ENCODE assay signal across 8 cellular contexts in genomic region chr15:85795320-85795668, GRCh38. TPM values are rescaled to one million over a fixed set of nuclear protein-coding genes. Genes with fewer than 3 reads are reported as not detected.
DNase-seq lines count a peak whose midpoint lies in the region; ATAC-seq, FAIRE-seq and TF ChIP-seq lines count a peak whose summit lies in the region.

No MANE protein-coding gene starts in this region.

- H3K27ac ChIP-seq in transverse colon, result peak overlapping the region; percentile 90 to 93 (median 92)

- H3K36me3 Mint-ChIP-seq in activated naive CD4-positive, alpha-beta T cell treated with anti-CD3 and anti-CD28 coated beads for 36 hours (ENCODE audit: low read depth), result peaks cover 3% of the 10 kb centered on the region
- H3K36me3 Mint-ChIP-seq in activated naive CD4-positive, alpha-beta T cell treated with anti-CD3 and anti-CD28 coated beads, Interleukin-2, amount 50 U/mL, for 72 hours, result peaks cover 0 to 9% of the 10 kb centered on the region in 2 donors
- no peaks in the 10 kb centered on the region for H3K36me3 Mint-ChIP-seq in activated CD8-positive, alpha-beta T cell treated with anti-CD3 and anti-CD28 coated beads for 36 hours (ENCODE audit: low read depth)

- CTCF ChIA-PET in activated naive CD4-positive, alpha-beta T cell treated with anti-CD3 and anti-CD28 coated beads for 36 hours (lab: Charles Lee), result interaction anchor here (0.7 to 1.6 kb wide), 3 partner anchors 9 to 204 kb away, joined by 3 to 4 read pairs (median 4); no protein-coding TSS in a partner anchor
- CTCF ChIA-PET in activated CD8-positive, alpha-beta T cell treated with anti-CD3 and anti-CD28 coated beads for 36 hours (lab: Charles Lee), result interaction anchor here (1.3 to 1.9 kb wide), 3 partner anchors 9 to 45 kb away, joined by 3 to 6 read pairs (median 4); no protein-coding TSS in a partner anchor

- intact Hi-C loops in activated naive CD4-positive, alpha-beta T cell treated with anti-CD3 and anti-CD28 coated beads for 36 hours (cut with micrococcal nuclease), result no loop called here
- intact Hi-C loops in activated CD8-positive, alpha-beta T cell treated with anti-CD3 and anti-CD28 coated beads for 36 hours (cut with micrococcal nuclease), result no loop called here
- intact Hi-C loops in transverse colon (cut with DNase I; ENCODE audit: low total_unique reads), result no loop called here

- no peak for TF ChIP-seq EP300 in transverse colon (IDR thresholded peaks at IDR 0.05; ENCODE audit: low read depth)

- no peak for FAIRE-seq in RCC 7860 (lab: Jason Lieb, UNC)

- H3K27ac Mint-ChIP-seq in activated naive CD4-positive, alpha-beta T cell treated with anti-CD3 and anti-CD28 coated beads for 36 hours, result no peak overlapping the region
- peak overlapping the region in 1 of 2 donors; percentile 85 for H3K27ac Mint-ChIP-seq in activated naive CD4-positive, alpha-beta T cell treated with anti-CD3 and anti-CD28 coated beads, Interleukin-2, amount 50 U/mL, for 72 hours
- H3K27ac Mint-ChIP-seq in activated CD8-positive, alpha-beta T cell treated with anti-CD3 and anti-CD28 coated beads for 36 hours, result peak overlapping the region; percentile 18

- no peaks in the 10 kb centered on the region for H3K9me3 ChIP-seq in transverse colon

- in situ Hi-C loops in transverse colon (cut with MboI; ENCODE audit: low pct_ligation_motif_present in 1 of 4, low pct_unique_long_range_greater_than_20kb in 1 of 4, low sequenced_read_pairs in 3 of 4), result no loop called here

- WGBS in transverse colon (ENCODE audit: low coverage in 1 of 2), 2 donors, result 30 to 31% methylated on average over 8 of the region's 8 CpGs

- no peaks in the 10 kb centered on the region for H3K27me3 Mint-ChIP-seq in activated naive CD4-positive, alpha-beta T cell treated with anti-CD3 and anti-CD28 coated beads for 36 hours (ENCODE audit: low read depth)
- peaks cover 1% of the 10 kb centered on the region for H3K27me3 Mint-ChIP-seq in activated CD8-positive, alpha-beta T cell treated with anti-CD3 and anti-CD28 coated beads for 36 hours

- POLR2A ChIA-PET in activated CD8-positive, alpha-beta T cell treated with anti-CD3 and anti-CD28 coated beads for 36 hours (lab: Charles Lee), result interaction anchor here (1.0 to 1.7 kb wide), 2 partner anchors 9 to 55 kb away, joined by 3 to 6 read pairs; no protein-coding TSS in a partner anchor

- ATAC-seq in activated naive CD4-positive, alpha-beta T cell treated with anti-CD3 and anti-CD28 coated beads, Interleukin-2, amount 50 U/mL, for 72 hours, result no peak
- no peak for ATAC-seq in activated CD8-positive, alpha-beta T cell treated with anti-CD3 and anti-CD28 coated beads for 36 hours
- ATAC-seq in left lobe of liver, result no peak
- ATAC-seq in HG03139 (IDR thresholded peaks at IDR 0.05; ENCODE audit: unreplicated experiment), result no peak

- H3K9me3 Mint-ChIP-seq in activated naive CD4-positive, alpha-beta T cell treated with anti-CD3 and anti-CD28 coated beads for 36 hours, result no peaks in the 10 kb centered on the region
- H3K9me3 Mint-ChIP-seq in activated naive CD4-positive, alpha-beta T cell treated with anti-CD3 and anti-CD28 coated beads, Interleukin-2, amount 50 U/mL, for 72 hours, result no peaks in the 10 kb centered on the region
- H3K9me3 Mint-ChIP-seq in activated CD8-positive, alpha-beta T cell treated with anti-CD3 and anti-CD28 coated beads for 36 hours, result no peaks in the 10 kb centered on the region

- no peak for TF ChIP-seq CTCF in activated CD8-positive, alpha-beta T cell treated with anti-CD3 and anti-CD28 coated beads for 36 hours (IDR thresholded peaks at IDR 0.05)
- TF ChIP-seq CTCF in transverse colon (IDR thresholded peaks at IDR 0.05), result no peak

- H3K4me1 Mint-ChIP-seq in activated naive CD4-positive, alpha-beta T cell treated with anti-CD3 and anti-CD28 coated beads for 36 hours (ENCODE audit: low read depth), result peaks cover 33% of the 10 kb centered on the region
- H3K4me1 Mint-ChIP-seq in activated CD8-positive, alpha-beta T cell treated with anti-CD3 and anti-CD28 coated beads for 36 hours (ENCODE audit: low read depth), result peaks cover 22% of the 10 kb centered on the region

- H3K4me1 ChIP-seq in transverse colon, result peaks cover 17 to 27% (median 22%) of the 10 kb centered on the region in 4 donors

- peak overlapping the region; percentile 27 to 94 (median 78) for H3K4me3 ChIP-seq in transverse colon

- DNase-seq in activated naive CD4-positive, alpha-beta T cell treated with anti-CD3 and anti-CD28 coated beads for 36 hours, result no peak
- no peak for DNase-seq in activated naive CD4-positive, alpha-beta T cell treated with anti-CD3 and anti-CD28 coated beads, Interleukin-2, amount 50 U/mL, for 72 hours (ENCODE audit: low spot score in 2 of 2)
- no peak for DNase-seq in activated CD8-positive, alpha-beta T cell treated with anti-CD3 and anti-CD28 coated beads for 36 hours
- peak; percentile 33 for DNase-seq in left lobe of liver (ENCODE audit: low spot score)
- no peak for DNase-seq in transverse colon
- DNase-seq in RCC 7860 (ENCODE audit: low spot score), result no peak
- DNase-seq in NCI-H187 (lab: John Stamatoyannopoulos, UW), result no peak

- H3K36me3 ChIP-seq in transverse colon, result no peaks in the 10 kb centered on the region

- TF ChIP-seq POLR2A in transverse colon (IDR thresholded peaks at IDR 0.05), result no peak

- peak overlapping the region; percentile 80 for H3K4me3 Mint-ChIP-seq in activated naive CD4-positive, alpha-beta T cell treated with anti-CD3 and anti-CD28 coated beads for 36 hours
- peak overlapping the region; percentile 79 for H3K4me3 Mint-ChIP-seq in activated CD8-positive, alpha-beta T cell treated with anti-CD3 and anti-CD28 coated beads for 36 hours

- no peaks in the 10 kb centered on the region for H3K27me3 ChIP-seq in transverse colon

RNA-seq across cellular contexts. Expression of gene KLHL25, which starts 0.6 kb away (rescaled TPM):
- total RNA-seq in activated naive CD4-positive, alpha-beta T cell treated with anti-CD3 and anti-CD28 coated beads for 36 hours, result 1 to 10 TPM; 5.3 to 5.4 TPM
- total RNA-seq in activated naive CD4-positive, alpha-beta T cell treated with anti-CD3 and anti-CD28 coated beads, Interleukin-2, amount 50 U/mL, for 72 hours, result 1 to 10 TPM; 6.0 to 9.2 TPM
- 1 to 10 TPM; 2.9 to 3.3 TPM for total RNA-seq in activated CD8-positive, alpha-beta T cell treated with anti-CD3 and anti-CD28 coated beads for 36 hours
- total RNA-seq in left lobe of liver (6.7 TPM), transverse colon (10 to 100 TPM; 10.1 to 36.0 (median 10.8) TPM)
